ENCODE assay signal across 8 cellular contexts in the genomic region with DNA sequence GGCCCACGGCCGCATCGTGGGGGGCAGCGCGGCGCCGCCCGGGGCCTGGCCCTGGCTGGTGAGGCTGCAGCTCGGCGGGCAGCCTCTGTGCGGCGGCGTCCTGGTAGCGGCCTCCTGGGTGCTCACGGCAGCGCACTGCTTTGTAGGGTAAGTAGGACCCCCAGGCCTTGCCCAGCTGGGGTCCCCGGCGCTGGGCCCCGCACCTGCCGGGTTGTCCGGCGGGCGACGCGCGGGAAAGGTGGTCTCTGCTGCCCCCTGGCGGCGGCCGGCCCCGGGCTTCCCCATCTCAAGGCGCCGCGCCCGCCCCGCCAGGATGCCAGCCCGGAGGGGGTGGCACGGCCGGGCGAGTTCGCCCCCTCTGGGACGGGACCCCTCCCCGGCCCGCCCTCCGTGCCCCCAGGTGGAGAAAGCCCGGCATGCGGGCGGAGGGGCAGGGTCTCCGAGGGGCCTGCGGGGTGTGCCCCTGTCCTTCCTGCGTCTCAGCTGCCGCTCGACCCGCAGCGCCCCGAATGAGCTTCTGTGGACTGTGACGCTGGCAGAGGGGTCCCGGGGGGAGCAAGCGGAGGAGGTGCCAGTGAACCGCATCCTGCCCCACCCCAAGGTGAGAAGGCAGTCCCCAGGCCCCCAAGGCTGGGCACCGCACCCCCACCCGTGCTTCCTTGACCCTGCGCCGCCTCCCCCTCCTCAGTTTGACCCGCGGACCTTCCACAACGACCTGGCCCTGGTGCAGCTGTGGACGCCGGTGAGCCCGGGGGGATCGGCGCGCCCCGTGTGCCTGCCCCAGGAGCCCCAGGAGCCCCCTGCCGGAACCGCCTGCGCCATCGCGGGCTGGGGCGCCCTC. TPM values are rescaled to one million over a fixed set of nuclear protein-coding genes. Genes with fewer than 3 reads are reported as not detected.
DNase-seq lines count a peak whose midpoint lies in the region; ATAC-seq, FAIRE-seq and TF ChIP-seq lines count a peak whose summit lies in the region.

No MANE protein-coding gene starts in this region.

- peak overlapping the region; percentile 63 for H3K4me3 Mint-ChIP-seq in T-helper 17 cell

- H3K4me1 ChIP-seq in A549, result peaks cover 17% of the 10 kb centered on the region; the same call in 1 of the 3 replicates

- WGBS in A549 (ENCODE audit: missing lambda C conversion rate), result 20% methylated on average over 2 of the region's 79 CpGs

- no peaks in the 10 kb centered on the region for H3K9me3 ChIP-seq in A549
- H3K9me3 ChIP-seq in T-helper 17 cell (ENCODE audit: control insufficient read depth, low read length, poor library complexity, severe bottlenecking), result no peaks in the 10 kb centered on the region

- in situ Hi-C loops in astrocyte of the cerebellum (cut with HindIII; ENCODE audit: low sequenced_read_pairs), result no loop called here

- peak; percentile 77 to 94 for TF ChIP-seq RAD21 in A549 (conservative IDR thresholded peaks at IDR 0.05 in 1 of 2, IDR thresholded peaks at IDR 0.05 in 1 of 2)

- POLR2A ChIA-PET in A549 (lab: Yijun Ruan, JAX), result interaction anchor here (2.6 kb wide), 1 partner anchor 28 kb away, joined by 13 read pairs; a partner anchor contains a TSS

- DNase-seq in A549 (ENCODE audit: low read depth in 1 of 2, low spot score in 1 of 2) (peak; percentile 42 to 60), GM18507 (ENCODE audit: extremely low spot score, insufficient read length, low read depth) (peak; percentile 67), T-helper 17 cell (peak; percentile 49 to 72 (median 69)), astrocyte of the cerebellum (ENCODE audit: low read depth) (no peak), inferior parietal cortex (ENCODE audit: extremely low spot score) (peak; percentile 52)
- peak; percentile 63 to 81 for DNase-seq in stimulated activated CD4-positive, alpha-beta T cell treated with anti-CD3 and anti-CD28 coated beads, Interleukin-2, amount 100 ng/mL, for 48 hours

- CTCF ChIA-PET in A549 (lab: Yijun Ruan, JAX), result interaction anchor here (0.6 to 8.2 kb wide), 46 partner anchors 7 to 671 kb away, joined by 3 to 107 read pairs (median 4); a partner anchor contains a TSS

- ATAC-seq in A549 (peak; percentile 23 to 67; a peak in 3 of 6 replicates), T-helper 17 cell (peak; percentile 80), GM18873 (IDR thresholded peaks at IDR 0.05; ENCODE audit: low FRiP score, unreplicated experiment) (no peak), GM21786 (IDR thresholded peaks at IDR 0.05; ENCODE audit: unreplicated experiment) (no peak)

- H3K27ac ChIP-seq in A549, result peak overlapping the region in 1 of 2 experiments; percentile 74; a peak in 3 of 6 replicates

- TF ChIP-seq CTCF in A549 (IDR thresholded peaks at IDR 0.05) (peak; percentile 97), astrocyte of the cerebellum (IDR thresholded peaks at IDR 0.05; ENCODE audit: low read depth, low read length, missing control alignments) (peak; percentile 55)

- TF ChIP-seq EP300 in A549 (IDR thresholded peaks at IDR 0.05), result no peak

- H3K27ac Mint-ChIP-seq in T-helper 17 cell, result no peak overlapping the region

- H3K4me3 ChIP-seq in A549, result peak overlapping the region; percentile 40
- no peak overlapping the region for H3K4me3 ChIP-seq in astrocyte of the cerebellum (ENCODE audit: low read depth, low read length)

- H3K4me1 Mint-ChIP-seq in T-helper 17 cell, result peaks cover 2% of the 10 kb centered on the region

- no peaks in the 10 kb centered on the region for H3K36me3 Mint-ChIP-seq in T-helper 17 cell (ENCODE audit: low read depth)

- no peak for TF ChIP-seq POLR2A in A549 (IDR thresholded peaks at IDR 0.05; ENCODE audit: low read length)

- peak overlapping the region; percentile 93 for H3K4me2 ChIP-seq in A549

- FAIRE-seq in A549 (lab: Jason Lieb, UNC), result no peak
- no peak for FAIRE-seq in GM18507 (lab: Jason Lieb, UNC)

- H3K27me3 Mint-ChIP-seq in T-helper 17 cell, result peaks cover 36% of the 10 kb centered on the region

TF ChIP-seq in A549, 52 proteins besides CTCF, POLR2A, EP300 and RAD21:
- TF ChIP-seq, protein P1, sequence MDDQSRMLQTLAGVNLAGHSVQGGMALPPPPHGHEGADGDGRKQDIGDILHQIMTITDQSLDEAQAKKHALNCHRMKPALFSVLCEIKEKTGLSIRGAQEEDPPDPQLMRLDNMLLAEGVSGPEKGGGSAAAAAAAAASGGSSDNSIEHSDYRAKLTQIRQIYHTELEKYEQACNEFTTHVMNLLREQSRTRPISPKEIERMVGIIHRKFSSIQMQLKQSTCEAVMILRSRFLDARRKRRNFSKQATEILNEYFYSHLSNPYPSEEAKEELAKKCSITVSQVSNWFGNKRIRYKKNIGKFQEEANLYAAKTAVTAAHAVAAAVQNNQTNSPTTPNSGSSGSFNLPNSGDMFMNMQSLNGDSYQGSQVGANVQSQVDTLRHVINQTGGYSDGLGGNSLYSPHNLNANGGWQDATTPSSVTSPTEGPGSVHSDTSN (IDR thresholded peaks at IDR 0.05), result no peak
- peak; percentile 83 for TF ChIP-seq SMC3 (IDR thresholded peaks at IDR 0.05)

RNA-seq across cellular contexts. Expression of a gene that starts 2.0 kb away (rescaled TPM):
- polyA plus RNA-seq in A549 (2011; rRNA removed) (not detected in 2 replicates), A549 (2017; fragmentation: RNase III; extraction: RNeasy Plus Mini Kit Qiagen cat#74134 plus additional on column Dnase treatment) (0.07 TPM in 1 of 3 replicates, not detected in the others)
- polyA plus RNA-seq in A549 (2012; cell fraction: cytosol; rRNA removed), result 0.03 and 0.14 TPM in 2 replicates
- polyA plus RNA-seq in A549 (2012; cell fraction: nucleus; rRNA removed), result 0.12 and 0.28 TPM in 2 replicates
- polyA minus RNA-seq in A549 (2011; rRNA and poly(A)+ RNA removed), result not detected in 2 replicates
- not detected for total RNA-seq in T-helper 17 cell

RNA-seq across cellular contexts. Expression of a gene that starts 3.7 kb away (rescaled TPM):
- polyA plus RNA-seq in A549 (2011; rRNA removed) (not detected in 2 replicates), A549 (2017; fragmentation: RNase III; extraction: RNeasy Plus Mini Kit Qiagen cat#74134 plus additional on column Dnase treatment) (not detected in 3 replicates)
- not detected in 2 replicates for polyA plus RNA-seq in A549 (2012; cell fraction: cytosol; rRNA removed)
- polyA plus RNA-seq in A549 (2012; cell fraction: nucleus; rRNA removed), result not detected in 2 replicates
- not detected in 2 replicates for polyA minus RNA-seq in A549 (2011; rRNA and poly(A)+ RNA removed)
- not detected for total RNA-seq in T-helper 17 cell

RNA-seq across cellular contexts. Expression of a gene that starts 17.3 kb away (rescaled TPM):
- polyA plus RNA-seq in A549 (2011; rRNA removed) (not detected in 2 replicates), A549 (2017; fragmentation: RNase III; extraction: RNeasy Plus Mini Kit Qiagen cat#74134 plus additional on column Dnase treatment) (not detected in 3 replicates)
- polyA plus RNA-seq in A549 (2012; cell fraction: cytosol; rRNA removed), result not detected in 2 replicates
- polyA plus RNA-seq in A549 (2012; cell fraction: nucleus; rRNA removed), result not detected in 2 replicates
- not detected in 2 replicates for polyA minus RNA-seq in A549 (2011; rRNA and poly(A)+ RNA removed)
- not detected for total RNA-seq in T-helper 17 cell

RNA-seq across cellular contexts. Expression of a gene that starts 28.1 kb away (rescaled TPM):
- 7.4 and 10.5 TPM in 2 replicates for polyA plus RNA-seq in A549 (2011; rRNA removed)
- polyA plus RNA-seq in A549 (2012; cell fraction: cytosol; rRNA removed), result 3.4 and 3.9 TPM in 2 replicates
- polyA plus RNA-seq in A549 (2012; cell fraction: nucleus; rRNA removed), result 4.3 and 5.8 TPM in 2 replicates
- 5.7 to 5.9 TPM (median 5.7 TPM) in 3 replicates for polyA plus RNA-seq in A549 (2017; fragmentation: RNase III; extraction: RNeasy Plus Mini Kit Qiagen cat#74134 plus additional on column Dnase treatment)
- 6.8 and 7.0 TPM in 2 replicates for polyA minus RNA-seq in A549 (2011; rRNA and poly(A)+ RNA removed)
- 10 to 100 TPM; 14.6 to 17.2 TPM for total RNA-seq in T-helper 17 cell

RNA-seq across cellular contexts. Expression of a gene that starts 28.3 kb away (rescaled TPM):
- 49.1 and 51.4 TPM in 2 replicates for polyA plus RNA-seq in A549 (2011; rRNA removed)
- polyA plus RNA-seq in A549 (2012; cell fraction: cytosol; rRNA removed), result 40.5 and 41.6 TPM in 2 replicates
- polyA plus RNA-seq in A549 (2012; cell fraction: nucleus; rRNA removed), result 24.7 and 43.5 TPM in 2 replicates
- polyA plus RNA-seq in A549 (2017; fragmentation: RNase III; extraction: RNeasy Plus Mini Kit Qiagen cat#74134 plus additional on column Dnase treatment), result 177 to 234 TPM (median 197 TPM) in 3 replicates
- 30.4 and 45.0 TPM in 2 replicates for polyA minus RNA-seq in A549 (2011; rRNA and poly(A)+ RNA removed)
- 10 to 100 TPM; 52.1 to 58.8 TPM for total RNA-seq in T-helper 17 cell

Comparison
In these comparisons a context has a peak if more than half of its experiments do, and no peak if none do; other contexts are left out.
1. ATAC-seq: peak in A549 (2 of 2) and T-helper 17 cell (single experiment); none in GM18873 (single experiment) and GM21786 (single experiment).